ENCODE assay signal across 8 cellular contexts in the genomic region with DNA sequence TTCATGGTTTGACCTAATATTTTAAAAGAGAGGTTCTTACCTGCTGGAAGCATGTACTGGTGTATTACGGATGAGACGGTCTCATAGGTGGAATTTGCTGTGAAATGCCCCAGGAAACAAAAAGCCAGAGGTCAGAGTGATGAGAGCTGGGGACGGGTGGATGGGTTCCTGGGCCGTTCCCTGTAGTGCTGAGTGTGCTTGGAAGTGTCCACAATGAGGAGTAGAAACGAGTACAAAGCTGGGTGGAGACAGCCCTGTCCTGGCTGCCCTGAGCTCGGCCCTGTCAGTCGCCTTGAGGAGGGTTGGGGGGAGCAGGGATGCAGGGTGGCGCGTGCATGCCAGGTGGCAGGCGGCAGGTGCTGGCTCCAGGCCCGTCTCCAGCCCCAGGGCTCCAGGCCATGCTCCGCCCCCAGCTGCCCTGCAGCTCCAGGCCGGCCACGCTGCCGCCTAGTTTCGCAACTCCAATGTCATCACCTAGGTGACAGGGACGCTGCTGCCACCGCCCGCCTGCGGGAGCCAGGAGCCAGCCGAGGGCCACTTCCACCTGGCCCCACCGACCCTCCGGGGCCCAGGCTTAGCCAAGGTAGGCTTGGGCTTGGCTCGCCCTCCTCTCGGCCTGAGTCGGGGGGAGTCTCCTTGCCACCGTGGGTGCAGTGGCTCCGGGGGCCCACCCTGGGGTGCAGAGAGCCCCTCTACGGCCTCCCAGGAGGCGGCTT. TPM values are rescaled to one million over a fixed set of nuclear protein-coding genes. Genes with fewer than 3 reads are reported as not detected.
DNase-seq lines count a peak whose midpoint lies in the region; ATAC-seq lines count a peak whose summit lies in the region.

No MANE protein-coding gene starts in this region.

- no peaks in the 10 kb centered on the region for H3K27me3 ChIP-seq in trophoblast cell (ENCODE audit: insufficient read depth, low read length)

- no peak overlapping the region for H3K23ac ChIP-seq in trophoblast cell (ENCODE audit: low read length)

- H3K4me1 Mint-ChIP-seq in activated CD4-positive, alpha-beta memory T cell treated with anti-CD3 and anti-CD28 coated beads, Interleukin-2, amount 10 ng/mL, durations not matched to agents 7 days and 5 days = peaks cover 5% of the 10 kb centered on the region

- H4K12ac ChIP-seq in trophoblast cell (ENCODE audit: low read depth, low read length) = no peak overlapping the region

- no peak overlapping the region for H3K4me2 ChIP-seq in trophoblast cell (ENCODE audit: low read length)

- H3K27me3 Mint-ChIP-seq in activated CD4-positive, alpha-beta memory T cell treated with anti-CD3 and anti-CD28 coated beads, Interleukin-2, amount 10 ng/mL, durations not matched to agents 7 days and 5 days = peaks cover 10% of the 10 kb centered on the region

- no peak overlapping the region for H3K9ac ChIP-seq in trophoblast cell (ENCODE audit: low read length)

- H3K36me3 Mint-ChIP-seq in activated CD4-positive, alpha-beta memory T cell treated with anti-CD3 and anti-CD28 coated beads, Interleukin-2, amount 10 ng/mL, durations not matched to agents 7 days and 5 days (ENCODE audit: low read depth) = no peaks in the 10 kb centered on the region

- H2BK120ac ChIP-seq in trophoblast cell (ENCODE audit: insufficient read depth, low read length, poor library complexity) = no peak overlapping the region

- no peaks in the 10 kb centered on the region for H3K79me1 ChIP-seq in trophoblast cell (ENCODE audit: low read length)

- H3K4me1 ChIP-seq in trophoblast cell (ENCODE audit: control insufficient read depth in 1 of 2, insufficient read depth in 2 of 2, low read length in 2 of 2) = peaks cover 2 to 5% of the 10 kb centered on the region in 2 experiments

- no peak overlapping the region for H2AFZ ChIP-seq in trophoblast cell (ENCODE audit: insufficient read depth, low read length, poor library complexity)

- no peak overlapping the region for H3K14ac ChIP-seq in trophoblast cell (ENCODE audit: low read length)

- no peaks in the 10 kb centered on the region for H3K9me3 Mint-ChIP-seq in activated CD4-positive, alpha-beta memory T cell treated with anti-CD3 and anti-CD28 coated beads, Interleukin-2, amount 10 ng/mL, durations not matched to agents 7 days and 5 days

- H3K36me3 ChIP-seq in trophoblast cell (ENCODE audit: control insufficient read depth in 1 of 2, insufficient read depth in 2 of 2, low read length in 2 of 2) = no peaks in the 10 kb centered on the region

- no peak overlapping the region for H3K27ac ChIP-seq in trophoblast cell (ENCODE audit: low read depth, low read length)

- H3K79me2 ChIP-seq in trophoblast cell (ENCODE audit: control insufficient read depth, insufficient read depth, low read length, poor library complexity) = no peaks in the 10 kb centered on the region

- H3K4me3 Mint-ChIP-seq in activated CD4-positive, alpha-beta memory T cell treated with anti-CD3 and anti-CD28 coated beads, Interleukin-2, amount 10 ng/mL, durations not matched to agents 7 days and 5 days = no peak overlapping the region

- no peak overlapping the region for H4K91ac ChIP-seq in trophoblast cell (ENCODE audit: low read depth, low read length)

- H3K27ac Mint-ChIP-seq in activated CD4-positive, alpha-beta memory T cell treated with anti-CD3 and anti-CD28 coated beads, Interleukin-2, amount 10 ng/mL, durations not matched to agents 7 days and 5 days = no peak overlapping the region

- no CpG with 5 or more reads among the region's 30 CpGs for WGBS in trophoblast cell (ENCODE audit: extremely low coverage, insufficient coverage, insufficient read length)

- H2BK5ac ChIP-seq in trophoblast cell (ENCODE audit: low read depth, low read length, poor library complexity) = no peak overlapping the region

- DNase-seq in DMS79 treated with DMSO at 0.1 percent for 48 hours (lab: John Stamatoyannopoulos, UW) = peak; percentile 97
- DNase-seq in NCI-H460 (ENCODE audit: extremely low read depth, low read depth) = peak; percentile 53
- peak; percentile 43 to 54 for DNase-seq in dermis microvascular lymphatic vessel endothelial cell (ENCODE audit: low read depth in 2 of 2)
- DNase-seq in trophoblast cell = peak; percentile 96 to 98
- DNase-seq in activated CD4-positive, alpha-beta memory T cell treated with anti-CD3 and anti-CD28 coated beads, Interleukin-2, amount 10 ng/mL, durations not matched to agents 7 days and 5 days = no peak
- no peak for DNase-seq in GDM1 (lab: John Stamatoyannopoulos, UW)

- no peak overlapping the region for H4K8ac ChIP-seq in trophoblast cell (ENCODE audit: low read depth, low read length)

- ATAC-seq in GM19397 (IDR thresholded peaks at IDR 0.05; ENCODE audit: unreplicated experiment) = no peak
- ATAC-seq in GM21528 (IDR thresholded peaks at IDR 0.05; ENCODE audit: low FRiP score, unreplicated experiment) = no peak

- peaks cover 3% of the 10 kb centered on the region for H3K9me3 ChIP-seq in trophoblast cell (ENCODE audit: insufficient read depth, low read depth, low read length)

- H2AK5ac ChIP-seq in trophoblast cell (ENCODE audit: low read length) = no peak overlapping the region

- H3K18ac ChIP-seq in trophoblast cell (ENCODE audit: low read length) = no peak overlapping the region

- H2BK12ac ChIP-seq in trophoblast cell (ENCODE audit: low read length) = no peak overlapping the region

- no peak overlapping the region for H3K4me3 ChIP-seq in trophoblast cell (ENCODE audit: low read depth, low read length)

- no peak overlapping the region for H3K4ac ChIP-seq in trophoblast cell (ENCODE audit: low read depth, low read length)

- CTCF ChIA-PET in activated CD4-positive, alpha-beta memory T cell treated with anti-CD3 and anti-CD28 coated beads, Interleukin-2, amount 10 ng/mL, durations not matched to agents 7 days and 5 days (lab: Charles Lee) = no interaction called here

- POLR2A ChIA-PET in activated CD4-positive, alpha-beta memory T cell treated with anti-CD3 and anti-CD28 coated beads, Interleukin-2, amount 10 ng/mL, durations not matched to agents 7 days and 5 days (lab: Charles Lee) = no interaction called here

RNA-seq across cellular contexts. Expression of a gene that starts 16.4 kb away (rescaled TPM):
- total RNA-seq in NCI-H460 (2014; rRNA removed; shearing (Covaris generic)) = 0.07 and 0.17 TPM in 2 replicates
- polyA plus RNA-seq in NCI-H460 (2014; cell fraction: nucleus; rRNA removed) = 0.07 and 0.08 TPM in 2 replicates
- under 0.01 TPM in 1 of 2 replicates, not detected in the other for total RNA-seq in dermis microvascular lymphatic vessel endothelial cell
- polyA plus RNA-seq in trophoblast cell (2013) = 3.5 and 3.9 TPM in 2 replicates
- 1 to 10 TPM; 2.0 to 2.6 TPM for total RNA-seq in activated CD4-positive, alpha-beta memory T cell treated with anti-CD3 and anti-CD28 coated beads, Interleukin-2, amount 10 ng/mL, durations not matched to agents 7 days and 5 days

RNA-seq across cellular contexts. Expression of a gene that starts 18.8 kb away (rescaled TPM):
- 10.9 and 18.2 TPM in 2 replicates for total RNA-seq in NCI-H460 (2014; rRNA removed; shearing (Covaris generic))
- 38.5 and 46.1 TPM in 2 replicates for polyA plus RNA-seq in NCI-H460 (2014; cell fraction: nucleus; rRNA removed)
- total RNA-seq in dermis microvascular lymphatic vessel endothelial cell = 16.2 and 22.4 TPM in 2 replicates
- 30.9 and 31.0 TPM in 2 replicates for polyA plus RNA-seq in trophoblast cell (2013)
- total RNA-seq in activated CD4-positive, alpha-beta memory T cell treated with anti-CD3 and anti-CD28 coated beads, Interleukin-2, amount 10 ng/mL, durations not matched to agents 7 days and 5 days = 10 to 100 TPM; 34.7 to 38.9 TPM

RNA-seq across cellular contexts. Expression of a gene that starts 43.9 kb away (rescaled TPM):
- total RNA-seq in NCI-H460 (2014; rRNA removed; shearing (Covaris generic)) = 5.5 and 7.0 TPM in 2 replicates
- polyA plus RNA-seq in NCI-H460 (2014; cell fraction: nucleus; rRNA removed) = 3.5 and 3.9 TPM in 2 replicates
- 20.2 and 40.3 TPM in 2 replicates for total RNA-seq in dermis microvascular lymphatic vessel endothelial cell
- polyA plus RNA-seq in trophoblast cell (2013) = 23.7 and 23.8 TPM in 2 replicates
- total RNA-seq in activated CD4-positive, alpha-beta memory T cell treated with anti-CD3 and anti-CD28 coated beads, Interleukin-2, amount 10 ng/mL, durations not matched to agents 7 days and 5 days = 10 to 100 TPM; 15.9 to 17.3 TPM

RNA-seq across cellular contexts. Expression of a gene that starts 57.4 kb away (rescaled TPM):
- total RNA-seq in NCI-H460 (2014; rRNA removed; shearing (Covaris generic)) = 5.7 and 6.2 TPM in 2 replicates
- polyA plus RNA-seq in NCI-H460 (2014; cell fraction: nucleus; rRNA removed) = 25.1 and 25.6 TPM in 2 replicates
- 69.3 and 239 TPM in 2 replicates for total RNA-seq in dermis microvascular lymphatic vessel endothelial cell
- 11.3 and 12.1 TPM in 2 replicates for polyA plus RNA-seq in trophoblast cell (2013)
- 10 to 100 TPM; 15.6 to 20.2 TPM for total RNA-seq in activated CD4-positive, alpha-beta memory T cell treated with anti-CD3 and anti-CD28 coated beads, Interleukin-2, amount 10 ng/mL, durations not matched to agents 7 days and 5 days

Comparison
In these comparisons a context has a peak if more than half of its experiments do, and no peak if none do; other contexts are left out.
1. DNase-seq: peak in DMS79 treated with DMSO at 0.1 percent for 48 hours (single experiment), NCI-H460 (single experiment), dermis microvascular lymphatic vessel endothelial cell (2 of 2) and trophoblast cell (2 of 2); none in activated CD4-positive, alpha-beta memory T cell treated with anti-CD3 and anti-CD28 coated beads, Interleukin-2, amount 10 ng/mL, durations not matched to agents 7 days and 5 days (single experiment) and GDM1 (single experiment).